ENCODE assay signal across 23 cellular contexts in the genomic region with DNA sequence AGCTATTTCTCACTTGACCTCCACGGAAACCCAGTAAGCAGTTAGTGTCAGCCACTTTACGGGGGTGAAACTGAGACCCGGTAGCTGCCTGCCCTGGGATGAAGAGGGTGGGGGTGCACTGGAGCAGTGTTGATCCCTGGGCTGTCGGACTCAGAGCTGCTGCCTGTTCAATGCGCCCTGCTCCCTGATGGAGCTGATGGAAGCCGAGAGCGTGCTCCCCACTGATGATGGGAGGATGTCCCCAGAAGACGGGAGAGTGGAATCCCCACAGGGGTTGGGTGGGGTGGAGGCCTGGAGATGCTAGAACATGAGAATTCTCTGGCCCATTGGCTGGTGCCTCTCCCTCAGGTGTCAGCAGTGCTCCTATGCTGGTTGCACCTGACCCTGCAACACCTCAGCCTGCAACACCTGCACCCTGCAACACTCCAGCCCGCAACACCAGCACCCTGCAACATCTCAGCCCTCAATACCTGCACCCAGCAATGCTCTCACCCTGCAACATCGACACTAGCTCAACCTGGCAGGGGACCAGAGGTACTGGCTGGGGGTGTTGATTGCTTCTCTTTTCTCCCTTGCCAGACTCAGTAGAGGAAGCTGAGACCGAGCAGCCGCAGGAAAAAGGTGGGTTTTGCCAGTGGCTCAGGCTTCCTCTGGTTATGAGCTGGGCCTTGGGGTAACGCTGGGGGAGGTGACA. TPM values are rescaled to one million over a fixed set of nuclear protein-coding genes. Genes with fewer than 3 reads are reported as not detected.
DNase-seq lines count a peak whose midpoint lies in the region; ATAC-seq and TF ChIP-seq lines count a peak whose summit lies in the region.
"Had no signal": no experiment of that assay in that cellular context is flagged by ENCODE, and none has a peak within 500 bp of the region (broad histone marks: within the 10 kb centered on the region; RNA-seq: fewer than 3 reads in every experiment).

No MANE protein-coding gene starts in this region.

- no peak overlapping the region for H3K4me3 Mint-ChIP-seq in activated naive CD8-positive, alpha-beta T cell treated with anti-CD3 and anti-CD28 coated beads, Interleukin-2, amount 10 ng/mL, durations not matched to agents 7 days and 5 days
- H3K4me3 Mint-ChIP-seq in activated naive CD8-positive, alpha-beta T cell treated with anti-CD3 and anti-CD28 coated beads for 36 hours = no peak overlapping the region
- H3K4me3 Mint-ChIP-seq in endothelial cell (ENCODE audit: unreplicated experiment) = peak overlapping the region; percentile 1
- H3K4me3 Mint-ChIP-seq: brain had no signal

- TF ChIP-seq POLR2A in spleen (IDR thresholded peaks at IDR 0.05) = no peak

- no peak overlapping the region for H3K4me3 ChIP-seq in spleen
- no peak overlapping the region for H3K4me3 ChIP-seq in PC-9
- H3K4me3 ChIP-seq in A673 (ENCODE audit: low read depth, low read length, poor library complexity, severe bottlenecking) = no peak overlapping the region
- H3K4me3 ChIP-seq: left lung, mucosa of descending colon, Peyer's patch, suprapubic skin, vagina had no signal

- H3K36me3 ChIP-seq in spleen (peaks cover 0 to 88% (median 54%) of the 10 kb centered on the region in 6 donors), PC-9 (ENCODE audit: low read depth) (no peaks in the 10 kb centered on the region), A673 (ENCODE audit: insufficient read depth, low read length, poor library complexity, severe bottlenecking) (no peaks in the 10 kb centered on the region)

- H3K9me3 ChIP-seq in spleen (no peaks in the 10 kb centered on the region), PC-9 (ENCODE audit: insufficient read depth, low read depth) (no peaks in the 10 kb centered on the region), A673 (ENCODE audit: low read depth, low read length, poor library complexity, severe bottlenecking) (no peaks in the 10 kb centered on the region)
- H3K9me3 ChIP-seq: left lung, mucosa of descending colon, Peyer's patch, suprapubic skin, vagina had no signal

- no peaks in the 10 kb centered on the region for H3K9me2 ChIP-seq in PC-9 (ENCODE audit: insufficient read depth)

- H4K20me1 ChIP-seq in PC-9 (ENCODE audit: insufficient read depth) = no peaks in the 10 kb centered on the region

- H3K27ac ChIP-seq in spleen (peak overlapping the region in 2 of 8 donors; percentile 20 to 32), PC-9 (no peak overlapping the region), A673 (ENCODE audit: low read depth, low read length, poor library complexity, severe bottlenecking) (no peak overlapping the region)
- H3K27ac ChIP-seq: left lung, Peyer's patch, suprapubic skin, vagina had no signal

- no peaks in the 10 kb centered on the region for H3K79me2 ChIP-seq in PC-9 (ENCODE audit: low read depth)

- 57 to 87% (median 64%) methylated on average over 11 to 13 of the region's 13 CpGs for WGBS in spleen, 5 donors

- H3K27me3 ChIP-seq in spleen (replicated peaks in 1 of 7) (no peaks in the 10 kb centered on the region), PC-9 (ENCODE audit: insufficient read depth, low read depth) (no peaks in the 10 kb centered on the region), A673 (replicated peaks; ENCODE audit: insufficient read depth, low read depth, low read length, poor library complexity) (no peaks in the 10 kb centered on the region)
- H3K27me3 ChIP-seq: left lung, Peyer's patch, suprapubic skin, vagina had no signal

- no peak overlapping the region for H2AFZ ChIP-seq in PC-9

- ATAC-seq in activated naive CD8-positive, alpha-beta T cell treated with anti-CD3 and anti-CD28 coated beads, Interleukin-2, amount 10 ng/mL, durations not matched to agents 7 days and 5 days (ENCODE audit: low read depth) = peak; percentile 41
- ATAC-seq in HG03460 (IDR thresholded peaks at IDR 0.05; ENCODE audit: unreplicated experiment) = no peak
- ATAC-seq: activated CD4-positive, CD25-positive, alpha-beta regulatory T cell treated with anti-CD3 and anti-CD28 coated beads, Interleukin-2, amount 50 U/mL, for 24 hours; left lung; mucosa of descending colon; SK-N-SH treated with all-trans-retinoic acid at 6 μM for 48 hours had no signal

- BruUV-seq in PC-9 (replicated peaks; lab: Mats Ljungman, UMichigan) (no TSS peak), A673 (replicated peaks; lab: Mats Ljungman, UMichigan) (no TSS peak)

- intact Hi-C loops in spleen (cut with DNase I; ENCODE audit: low total_unique reads) = no loop called here
- intact Hi-C loops in PC-9 (cut with micrococcal nuclease; ENCODE audit: unreplicated experiment) = no loop called here
- intact Hi-C loops in A673 (cut with micrococcal nuclease; ENCODE audit: unreplicated experiment) = no loop called here

- H3K4me1 ChIP-seq in spleen (peaks cover 18 to 91% (median 57%) of the 10 kb centered on the region in 6 donors), PC-9 (replicated peaks; ENCODE audit: insufficient read depth) (peaks cover 23% of the 10 kb centered on the region), A673 (ENCODE audit: insufficient read depth, low read length, poor library complexity, severe bottlenecking) (peaks cover 29% of the 10 kb centered on the region)

- peaks cover 26% of the 10 kb centered on the region for H3K4me1 Mint-ChIP-seq in activated naive CD8-positive, alpha-beta T cell treated with anti-CD3 and anti-CD28 coated beads, Interleukin-2, amount 10 ng/mL, durations not matched to agents 7 days and 5 days
- H3K4me1 Mint-ChIP-seq in activated naive CD8-positive, alpha-beta T cell treated with anti-CD3 and anti-CD28 coated beads for 36 hours = peaks cover 30% of the 10 kb centered on the region
- peaks cover 29% of the 10 kb centered on the region for H3K4me1 Mint-ChIP-seq in endothelial cell (ENCODE audit: unreplicated experiment)

- H3K36me3 Mint-ChIP-seq in activated naive CD8-positive, alpha-beta T cell treated with anti-CD3 and anti-CD28 coated beads, Interleukin-2, amount 10 ng/mL, durations not matched to agents 7 days and 5 days = peaks cover 6% of the 10 kb centered on the region
- H3K36me3 Mint-ChIP-seq in activated naive CD8-positive, alpha-beta T cell treated with anti-CD3 and anti-CD28 coated beads for 36 hours = peaks cover 14% of the 10 kb centered on the region
- peaks cover 38% of the 10 kb centered on the region for H3K36me3 Mint-ChIP-seq in endothelial cell (ENCODE audit: low read depth, unreplicated experiment)
- H3K36me3 Mint-ChIP-seq: brain had no signal

- H3K27me3 Mint-ChIP-seq in activated naive CD8-positive, alpha-beta T cell treated with anti-CD3 and anti-CD28 coated beads, Interleukin-2, amount 10 ng/mL, durations not matched to agents 7 days and 5 days = peaks cover 3% of the 10 kb centered on the region
- no peaks in the 10 kb centered on the region for H3K27me3 Mint-ChIP-seq in activated naive CD8-positive, alpha-beta T cell treated with anti-CD3 and anti-CD28 coated beads for 36 hours
- peaks cover 3% of the 10 kb centered on the region for H3K27me3 Mint-ChIP-seq in endothelial cell (ENCODE audit: unreplicated experiment)
- H3K27me3 Mint-ChIP-seq: brain had no signal

- H3F3A ChIP-seq in PC-9 (ENCODE audit: insufficient read depth, low read depth) = peaks cover 5% of the 10 kb centered on the region; the same call in 1 of the 2 replicates

- H3K4me2 ChIP-seq in PC-9 = no peak overlapping the region

- CTCF ChIA-PET in PC-9 (lab: Charles Lee) = no interaction called here
- CTCF ChIA-PET in A673 (lab: Charles Lee) = no interaction called here

- no peaks in the 10 kb centered on the region for H3K9me3 Mint-ChIP-seq in activated naive CD8-positive, alpha-beta T cell treated with anti-CD3 and anti-CD28 coated beads, Interleukin-2, amount 10 ng/mL, durations not matched to agents 7 days and 5 days
- H3K9me3 Mint-ChIP-seq in activated naive CD8-positive, alpha-beta T cell treated with anti-CD3 and anti-CD28 coated beads for 36 hours = no peaks in the 10 kb centered on the region
- H3K9me3 Mint-ChIP-seq in endothelial cell (ENCODE audit: unreplicated experiment) = no peaks in the 10 kb centered on the region

- POLR2A ChIA-PET in activated naive CD8-positive, alpha-beta T cell treated with anti-CD3 and anti-CD28 coated beads, Interleukin-2, amount 10 ng/mL, durations not matched to agents 7 days and 5 days (lab: Charles Lee) = no interaction called here
- POLR2A ChIA-PET in PC-9 (lab: Charles Lee; ENCODE audit: unreplicated experiment) (no interaction called here), A673 (lab: Charles Lee; ENCODE audit: low non-redundant PET) (no interaction called here)

- TF ChIP-seq CTCF in endothelial cell (IDR thresholded peaks at IDR 0.05; ENCODE audit: unreplicated experiment) (no peak), spleen (IDR thresholded peaks at IDR 0.05 in 8 of 11, conservative IDR thresholded peaks at IDR 0.05 in 3 of 11) (no peak), PC-9 (conservative IDR thresholded peaks at IDR 0.05) (no peak), A673 (conservative IDR thresholded peaks at IDR 0.05; ENCODE audit: low read depth, low read length) (no peak)

- H3K27ac Mint-ChIP-seq in activated naive CD8-positive, alpha-beta T cell treated with anti-CD3 and anti-CD28 coated beads, Interleukin-2, amount 10 ng/mL, durations not matched to agents 7 days and 5 days = no peak overlapping the region
- no peak overlapping the region for H3K27ac Mint-ChIP-seq in activated naive CD8-positive, alpha-beta T cell treated with anti-CD3 and anti-CD28 coated beads for 36 hours
- peak overlapping the region; percentile 42 for H3K27ac Mint-ChIP-seq in endothelial cell (ENCODE audit: unreplicated experiment)

- DNase-seq in activated naive CD8-positive, alpha-beta T cell treated with anti-CD3 and anti-CD28 coated beads, Interleukin-2, amount 10 ng/mL, durations not matched to agents 7 days and 5 days = no peak
- no peak for DNase-seq in activated naive CD8-positive, alpha-beta T cell treated with anti-CD3 and anti-CD28 coated beads for 36 hours
- DNase-seq in Kasumi-1 (lab: John Stamatoyannopoulos, UW) (peak; percentile 83 to 88), endothelial cell (ENCODE audit: low spot score) (no peak), spleen (peak; percentile 70), PC-9 (no peak), A673 (ENCODE audit: low spot score) (no peak)
- DNase-seq: ACHN; effector memory CD4-positive, alpha-beta T cell; GOT3; Karpas-422; NCI-H1048; NCI-H2029 treated with DMSO at 0.1 percent for 48 hours; NCI-H446 treated with DMSO at 0.1 percent for 48 hours; Peyer's patch had no signal

RNA-seq across cellular contexts. Expression of gene SH3TC1, which starts 25.7 kb away (rescaled TPM):
- 10 to 100 TPM; 14.8 to 15.7 TPM for total RNA-seq in activated naive CD8-positive, alpha-beta T cell treated with anti-CD3 and anti-CD28 coated beads, Interleukin-2, amount 10 ng/mL, durations not matched to agents 7 days and 5 days
- 1 to 10 TPM; 7.8 to 8.8 TPM for total RNA-seq in activated naive CD8-positive, alpha-beta T cell treated with anti-CD3 and anti-CD28 coated beads for 36 hours
- 114 TPM for total RNA-seq in endothelial cell (ENCODE audit: unreplicated experiment)
- total RNA-seq in spleen = 100 to 1,000 TPM in 1 of 7 donors, 10 to 100 TPM in 6; 58.0 to 157 (median 69.4) TPM
- 10 to 100 TPM; 23.3 to 43.7 (median 23.5) TPM for polyA plus RNA-seq in spleen
- 5.2 and 11.2 TPM in 2 replicates for total RNA-seq in PC-9 (2021)
- total RNA-seq in A673 (2021) = 0.71 and 2.7 TPM in 2 replicates

RNA-seq across cellular contexts. Expression of gene HTRA3, which starts 44.8 kb away (rescaled TPM):
- total RNA-seq in activated naive CD8-positive, alpha-beta T cell treated with anti-CD3 and anti-CD28 coated beads, Interleukin-2, amount 10 ng/mL, durations not matched to agents 7 days and 5 days = not detected
- total RNA-seq in activated naive CD8-positive, alpha-beta T cell treated with anti-CD3 and anti-CD28 coated beads for 36 hours = not detected
- total RNA-seq in endothelial cell (ENCODE audit: unreplicated experiment) = 1.7 TPM
- total RNA-seq in spleen = 1 to 10 TPM; 1.2 to 5.5 (median 3.1) TPM
- 1 to 10 TPM in 2 of 3 donors, under 1 TPM in 1; 0.26 to 2.5 (median 1.9) TPM for polyA plus RNA-seq in spleen
- total RNA-seq in PC-9 (2021) = 14.1 and 22.8 TPM in 2 replicates
- 0.64 and 1.4 TPM in 2 replicates for total RNA-seq in A673 (2021)

Comparison
In these comparisons a context has a peak if more than half of its experiments do, and no peak if none do; other contexts are left out.
1. DNase-seq: peak in Kasumi-1 (2 of 2) and spleen (single experiment); none in activated naive CD8-positive, alpha-beta T cell treated with anti-CD3 and anti-CD28 coated beads, Interleukin-2, amount 10 ng/mL, durations not matched to agents 7 days and 5 days (single experiment), activated naive CD8-positive, alpha-beta T cell treated with anti-CD3 and anti-CD28 coated beads for 36 hours (single experiment), endothelial cell (single experiment), PC-9 (0 of 2) and A673 (single experiment).